In genomic region chr4:27701563-27701962, GRCh38 we compare ENCODE assay signal across 25 cellular contexts.
"Had no signal": no experiment of that assay in that cellular context is flagged by ENCODE, and none has a peak within 500 bp of the region (broad histone marks: within the 10 kb centered on the region; RNA-seq: fewer than 3 reads in every experiment).

No MANE protein-coding gene starts in this region.

- H3K9me3 ChIP-seq: colonic mucosa, esophagus muscularis mucosa, heart right ventricle, spleen, thoracic aorta, upper lobe of right lung had no signal

- H3K4me3 ChIP-seq: colonic mucosa, esophagus muscularis mucosa, heart right ventricle, lung, spleen, thoracic aorta, upper lobe of right lung had no signal

- ATAC-seq: activated CD4-positive, CD25-positive, alpha-beta regulatory T cell treated with anti-CD3 and anti-CD28 coated beads, Interleukin-2, amount 50 U/mL, for 24 hours; activated CD8-positive, alpha-beta memory T cell treated with anti-CD3 and anti-CD28 coated beads, Interleukin-2, amount 10 ng/mL, durations not matched to agents 7 days and 5 days; activated naive CD8-positive, alpha-beta T cell treated with anti-CD3 and anti-CD28 coated beads, Interleukin-2, amount 50 U/mL, for 24 hours; effector memory CD8-positive, alpha-beta T cell; heart right ventricle; left colon; naive thymus-derived CD4-positive, alpha-beta T cell; sciatic nerve; upper lobe of right lung had no signal

- H3K36me3 ChIP-seq: colonic mucosa, esophagus muscularis mucosa, heart right ventricle, spleen, thoracic aorta, upper lobe of right lung had no signal

- DNase-seq: activated CD4-positive, alpha-beta memory T cell treated with anti-CD3 and anti-CD28 coated beads, Interleukin-2, amount 10 ng/mL, durations not matched to agents 7 days and 5 days; activated CD4-positive, alpha-beta T cell treated with anti-CD3 and anti-CD28 coated beads, Interleukin-2, amount 10 ng/mL, durations not matched to agents 24 days and 14 days; activated CD8-positive, alpha-beta memory T cell treated with anti-CD3 and anti-CD28 coated beads, Interleukin-2, amount 10 ng/mL, durations not matched to agents 7 days and 5 days; activated effector memory CD4-positive, alpha-beta T cell treated with anti-CD3 and anti-CD28 coated beads, Interleukin-2, amount 50 U/mL, for 16 hours; activated naive CD4-positive, alpha-beta T cell treated with anti-CD3 and anti-CD28 coated beads, Interleukin-2, amount 50 U/mL, for 16 hours; activated naive CD8-positive, alpha-beta T cell treated with anti-CD3 and anti-CD28 coated beads, Interleukin-2, amount 50 U/mL, for 24 hours; activated T-cell treated with anti-CD3 and anti-CD28 coated beads for 4 hours; anterior cingulate cortex; central memory CD4-positive, alpha-beta T cell; colonic mucosa; dorsolateral prefrontal cortex; effector memory CD8-positive, alpha-beta T cell; heart right ventricle; left colon; naive thymus-derived CD4-positive, alpha-beta T cell; occipital lobe; spleen; stimulated activated CD4-positive, alpha-beta T cell treated with anti-CD3 and anti-CD28 coated beads, Interleukin-4, amount 100 ng/mL, for 1 hour; stimulated activated naive CD4-positive, alpha-beta T cell; upper lobe of right lung had no signal

- H3K27ac ChIP-seq: colonic mucosa, esophagus muscularis mucosa, heart right ventricle, spleen, thoracic aorta, upper lobe of right lung had no signal

- H3K27me3 ChIP-seq: colonic mucosa, dorsolateral prefrontal cortex, esophagus muscularis mucosa, heart right ventricle, spleen, upper lobe of right lung had no signal
